ENCODE assay signal across 7 cellular contexts in genomic region chrX:16785247-16786138, GRCh38. TPM values are rescaled to one million over a fixed set of nuclear protein-coding genes. Genes with fewer than 3 reads are reported as not detected.
DNase-seq lines count a peak whose midpoint lies in the region; ATAC-seq and TF ChIP-seq lines count a peak whose summit lies in the region.

No MANE protein-coding gene starts in this region.

- H3K4ac ChIP-seq in H9 (ENCODE audit: low read depth, low read length), result no peak overlapping the region

- H3K36me3 Mint-ChIP-seq in H9 (ENCODE audit: insufficient read depth in 1 of 3, low read depth in 3 of 3) (peaks cover 12 to 26% (median 12%) of the 10 kb centered on the region in 3 experiments), osteocyte (ENCODE audit: unreplicated experiment) (no peaks in the 10 kb centered on the region)

- H2BK5ac ChIP-seq in H9 (ENCODE audit: insufficient read length, low read length), result no peak overlapping the region

- peaks cover 12 to 14% of the 10 kb centered on the region in 2 experiments for H3K4me1 Mint-ChIP-seq in H9
- peaks cover 17% of the 10 kb centered on the region for H3K4me1 Mint-ChIP-seq in osteocyte (ENCODE audit: unreplicated experiment)

- H3K27ac Mint-ChIP-seq in H9 (peak overlapping the region; percentile 66 to 98 (median 92)), osteocyte (ENCODE audit: unreplicated experiment) (peak overlapping the region; percentile 59)

- H3K4me2 ChIP-seq in H9 (ENCODE audit: insufficient read depth, insufficient read length, low read length), result peak overlapping the region; percentile 76

- H2BK15ac ChIP-seq in H9 (ENCODE audit: low read depth, low read length), result no peak overlapping the region

- H4K5ac ChIP-seq in H9 (ENCODE audit: insufficient read length, low read depth, low read length), result no peak overlapping the region

- H3K27me3 Mint-ChIP-seq in H9 (ENCODE audit: low read depth), result no peaks in the 10 kb centered on the region
- H3K27me3 Mint-ChIP-seq in osteocyte (ENCODE audit: unreplicated experiment), result no peaks in the 10 kb centered on the region

- H4K20me1 ChIP-seq in H9 (ENCODE audit: control insufficient read depth, insufficient read depth, insufficient read length), result no peaks in the 10 kb centered on the region

- H3K27ac ChIP-seq in H9 (ENCODE audit: insufficient read length, low read depth, low read length) (peak overlapping the region; percentile 29), SJSA1 (no peak overlapping the region), foreskin keratinocyte (no peak overlapping the region)

- ATAC-seq in foreskin keratinocyte (no peak), GM19324 (IDR thresholded peaks at IDR 0.05; ENCODE audit: low FRiP score, unreplicated experiment) (no peak)

- H3K36me3 ChIP-seq in SJSA1, result no peaks in the 10 kb centered on the region

- no peak overlapping the region for H4K91ac ChIP-seq in H9 (ENCODE audit: insufficient read length, low read depth, low read length)

- H3K4me1 ChIP-seq in H9 (ENCODE audit: insufficient read depth, low read length) (no peaks in the 10 kb centered on the region; the same call in 1 of the 2 replicates), SJSA1 (replicated peaks) (no peaks in the 10 kb centered on the region), foreskin keratinocyte (no peaks in the 10 kb centered on the region)

- H3K23ac ChIP-seq in H9 (ENCODE audit: insufficient read length, low read depth, low read length), result no peak overlapping the region

- H3K9me3 Mint-ChIP-seq in H9, result no peaks in the 10 kb centered on the region; a peak in 1 of 5 replicates
- H3K9me3 Mint-ChIP-seq in osteocyte (ENCODE audit: unreplicated experiment), result no peaks in the 10 kb centered on the region

- H2BK120ac ChIP-seq in H9 (ENCODE audit: low read depth, low read length, poor library complexity, severe bottlenecking), result no peak overlapping the region

- H2BK12ac ChIP-seq in H9 (ENCODE audit: insufficient read length, low read depth, low read length), result no peak overlapping the region

- H2AFZ ChIP-seq in H9 (ENCODE audit: low read length), result peak overlapping the region; percentile 86

- H3K56ac ChIP-seq in H9 (ENCODE audit: insufficient read length, low read depth, low read length), result no peak overlapping the region

- H3K9me3 ChIP-seq in H9 (ENCODE audit: control insufficient read depth, low read depth, low read length) (no peaks in the 10 kb centered on the region), SJSA1 (replicated peaks) (no peaks in the 10 kb centered on the region)

- peak overlapping the region; percentile 91 for H3K9ac ChIP-seq in H9 (ENCODE audit: extremely low read depth, insufficient read length, low read length)

- H3K79me1 ChIP-seq in H9 (ENCODE audit: insufficient read depth, low read depth, low read length, poor library complexity, severe bottlenecking), result peaks cover 3% of the 10 kb centered on the region

- H3K27me3 ChIP-seq in H9 (ENCODE audit: insufficient read depth, low read length) (no peaks in the 10 kb centered on the region), SJSA1 (replicated peaks) (no peaks in the 10 kb centered on the region), foreskin keratinocyte (no peaks in the 10 kb centered on the region)

- peak overlapping the region; percentile 56; the same call in 1 of the 2 replicates for H3K14ac ChIP-seq in H9 (ENCODE audit: insufficient read depth, low read length)

- peak overlapping the region; percentile 47 for H3K18ac ChIP-seq in H9 (ENCODE audit: insufficient read length, low read depth, low read length)

- H3T11ph ChIP-seq in H9 (ENCODE audit: low read length), result no peak overlapping the region

- no CpG with 5 or more reads among the region's 39 CpGs for WGBS in H9 (ENCODE audit: extremely low coverage, insufficient read length, low lambda C conversion rate)

- H2BK20ac ChIP-seq in H9 (ENCODE audit: low read depth, low read length, poor library complexity, severe bottlenecking), result no peak overlapping the region

- H2AK5ac ChIP-seq in H9 (ENCODE audit: insufficient read length, low read length), result no peak overlapping the region

- peak overlapping the region; percentile 63 for H3K4me3 ChIP-seq in SJSA1
- peak overlapping the region; percentile 76 for H3K4me3 ChIP-seq in epithelial cell of esophagus (ENCODE audit: low read length)

- TF ChIP-seq CTCF in H9 (conservative IDR thresholded peaks at IDR 0.05), result no peak
- TF ChIP-seq CTCF in epithelial cell of esophagus (IDR thresholded peaks at IDR 0.05; ENCODE audit: insufficient read depth, low read depth, low read length, missing control alignments), result no peak
- no peak for TF ChIP-seq CTCF in osteocyte (IDR thresholded peaks at IDR 0.05)
- TF ChIP-seq CTCF in foreskin keratinocyte (conservative IDR thresholded peaks at IDR 0.05), result no peak

- peak overlapping the region; percentile 90 to 92 for H3K4me3 Mint-ChIP-seq in H9
- H3K4me3 Mint-ChIP-seq in osteocyte (ENCODE audit: unreplicated experiment), result peak overlapping the region; percentile 84

- peaks cover 13% of the 10 kb centered on the region for H3K23me2 ChIP-seq in H9 (ENCODE audit: insufficient read length, low read depth, low read length, poor library complexity, severe bottlenecking)

- peaks cover 30% of the 10 kb centered on the region for H3K79me2 ChIP-seq in H9 (ENCODE audit: insufficient read depth, low read length)

- DNase-seq in H9 (no peak), SJSA1 (ENCODE audit: low read depth in 1 of 2, low spot score in 2 of 2) (no peak), epithelial cell of esophagus (ENCODE audit: low read depth) (no peak), osteocyte (ENCODE audit: extremely low spot score, unreplicated experiment) (no peak), foreskin keratinocyte (no peak), NOMO-1 treated with DMSO at 0.1 percent for 48 hours (lab: John Stamatoyannopoulos, UW; ENCODE audit: unreplicated experiment) (no peak)

- no peak overlapping the region for H4K8ac ChIP-seq in H9 (replicated peaks; ENCODE audit: insufficient read length, low read depth, low read length)

RNA-seq across cellular contexts. Expression of gene TXLNG, which starts 0.8 kb away (rescaled TPM):
- 87.8 and 90.7 TPM in 2 replicates for total RNA-seq in H9 (2021)
- total RNA-seq in SJSA1 (2014; rRNA removed; shearing (Covaris generic)), result 5.1 and 6.2 TPM in 2 replicates
- total RNA-seq in osteocyte, result 13.9 and 14.7 TPM in 2 replicates
- total RNA-seq in foreskin keratinocyte, result 15.7 and 16.2 TPM in 2 replicates
- polyA plus RNA-seq in foreskin keratinocyte, result 7.1 and 8.9 TPM in 2 replicates
